ENCODE assay signal across 16 cellular contexts in the genomic region with DNA sequence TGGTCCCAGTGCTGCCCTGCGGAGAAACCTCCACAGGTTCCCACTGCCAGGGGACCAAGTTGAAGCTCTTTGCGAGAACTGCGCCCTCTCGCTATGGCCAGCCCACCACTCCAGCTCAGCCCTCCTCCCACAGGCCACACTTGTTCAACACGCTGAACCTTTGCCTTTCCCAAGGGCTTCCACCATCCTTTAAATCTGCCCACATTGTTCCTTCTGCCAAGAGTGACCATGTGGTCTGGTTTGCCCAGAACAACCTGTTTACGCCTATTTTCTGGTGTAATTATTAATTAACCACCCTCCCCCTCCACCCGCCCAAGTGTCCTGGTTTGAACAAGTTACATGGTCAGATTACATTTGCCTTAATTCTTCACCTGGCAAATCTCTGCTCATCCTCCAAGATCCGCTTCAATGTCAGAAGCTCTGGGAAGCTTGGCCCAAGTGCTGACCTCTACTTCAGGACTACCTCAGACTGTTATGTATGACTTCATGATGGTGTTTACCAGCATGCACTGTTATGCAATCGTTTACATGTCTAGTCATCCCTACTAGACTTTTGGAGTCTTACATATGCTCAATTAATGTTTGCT. TPM values are rescaled to one million over a fixed set of nuclear protein-coding genes. Genes with fewer than 3 reads are reported as not detected.
DNase-seq lines count a peak whose midpoint lies in the region; ATAC-seq, FAIRE-seq and TF ChIP-seq lines count a peak whose summit lies in the region.
"Had no signal": no experiment of that assay in that cellular context is flagged by ENCODE, and none has a peak within 500 bp of the region (broad histone marks: within the 10 kb centered on the region; RNA-seq: fewer than 3 reads in every experiment).

No MANE protein-coding gene starts in this region.

- CTCF ChIA-PET in Panc1 (lab: Charles Lee), result interaction anchor here (0.8 kb wide), 1 partner anchor 1675 kb away, joined by 5 read pairs; no protein-coding TSS in a partner anchor

- in situ Hi-C loops in Panc1 (cut with HindIII; ENCODE audit: low pct_unique_long_range_greater_than_20kb, low sequenced_read_pairs), result no loop called here

- H3K27ac ChIP-seq in Panc1 (ENCODE audit: low read length) (peak overlapping the region; percentile 90), esophagus muscularis mucosa (replicated peaks in 1 of 4) (no peak overlapping the region), substantia nigra (ENCODE audit: low read depth, low read length, poor library complexity, severe bottlenecking) (no peak overlapping the region)

- peaks cover 4% of the 10 kb centered on the region for H3K4me1 Mint-ChIP-seq in neural crest cell

- H3K27me3 Mint-ChIP-seq in neural crest cell (ENCODE audit: low read depth), result no peaks in the 10 kb centered on the region

- no peak for TF ChIP-seq CTCF in Panc1 (IDR thresholded peaks at IDR 0.05)
- TF ChIP-seq CTCF in esophagus muscularis mucosa (IDR thresholded peaks at IDR 0.05), result no peak
- no peak for TF ChIP-seq CTCF in neural crest cell (conservative IDR thresholded peaks at IDR 0.05)

- no peak for TF ChIP-seq EP300 in esophagus muscularis mucosa (IDR thresholded peaks at IDR 0.05)

- intact Hi-C loops in Panc1 (cut with micrococcal nuclease; ENCODE audit: unreplicated experiment) (no loop called here), esophagus muscularis mucosa (cut with DNase I) (no loop called here)

- no peaks in the 10 kb centered on the region for H3K9me3 Mint-ChIP-seq in neural crest cell
- H3K9me3 Mint-ChIP-seq: dendritic cell treated with granulocyte-macrophage colony-stimulating factor and Interleukin-4, amounts not matched to agents 40 ng/mL and 50 ng/mL, for 4 days had no signal

- H3K27me3 ChIP-seq in Panc1 (ENCODE audit: control insufficient read depth, insufficient read depth, low read length), result no peaks in the 10 kb centered on the region
- no peaks in the 10 kb centered on the region for H3K27me3 ChIP-seq in esophagus muscularis mucosa

- ATAC-seq in Panc1, result peak; percentile 44

- DNase-seq in EH (ENCODE audit: low read depth) (peak; percentile 36), Panc1 (ENCODE audit: low read depth, low spot score) (no peak), esophagus muscularis mucosa (ENCODE audit: extremely low spot score) (peak; percentile 79), neural crest cell (ENCODE audit: low read depth, low spot score) (no peak), substantia nigra (lab: John Stamatoyannopoulos, UW) (no peak), H54 (ENCODE audit: insufficient read length, low spot score) (no peak)
- DNase-seq in stimulated activated CD4-positive, alpha-beta T cell treated with anti-CD3 and anti-CD28 coated beads, Interleukin-4, amount 100 ng/mL, for 1 hour, result no peak
- DNase-seq in effector CD8-positive, alpha-beta T cell (lab: John Stamatoyannopoulos, UW), result no peak
- DNase-seq: DMS79, NCI-H1436, NCI-H524 treated with DMSO at 0.1 percent for 48 hours, T-helper 2 cell had no signal

- TF ChIP-seq POLR2A in esophagus muscularis mucosa (IDR thresholded peaks at IDR 0.05; ENCODE audit: low read depth), result no peak
- TF ChIP-seq POLR2A in H54 (IDR thresholded peaks at IDR 0.05; ENCODE audit: low read depth, low read length), result no peak

- H3K4me3 ChIP-seq in Panc1 (ENCODE audit: low read depth in 2 of 2, low read length in 2 of 2) (no peak overlapping the region), esophagus muscularis mucosa (no peak overlapping the region)

- no TSS peak for BruUV-seq in Panc1 (replicated peaks; lab: Mats Ljungman, UMichigan)

- H3K36me3 ChIP-seq in Panc1 (ENCODE audit: control insufficient read depth, insufficient read depth, low read length) (no peaks in the 10 kb centered on the region), esophagus muscularis mucosa (no peaks in the 10 kb centered on the region)

- H3K4me1 ChIP-seq in Panc1 (ENCODE audit: control insufficient read depth, insufficient read depth, low read length) (peaks cover 22% of the 10 kb centered on the region), esophagus muscularis mucosa (peaks cover 3 to 12% (median 10%) of the 10 kb centered on the region in 4 donors)

- POLR2A ChIA-PET in Panc1 (lab: Charles Lee), result interaction anchor here (0.7 kb wide), 2 partner anchors 76 to 204 kb away, joined by 3 to 7 read pairs; no protein-coding TSS in a partner anchor

- 82% methylated on average over 9 of the region's 9 CpGs for WGBS in esophagus muscularis mucosa

- no peaks in the 10 kb centered on the region for H3K9me3 ChIP-seq in Panc1 (ENCODE audit: control insufficient read depth, insufficient read depth, low read depth, low read length)
- H3K9me3 ChIP-seq in esophagus muscularis mucosa, result no peaks in the 10 kb centered on the region

- no peak overlapping the region for H3K4me3 Mint-ChIP-seq in neural crest cell
- H3K4me3 Mint-ChIP-seq: dendritic cell treated with granulocyte-macrophage colony-stimulating factor and Interleukin-4, amounts not matched to agents 40 ng/mL and 50 ng/mL, for 4 days had no signal

- peak overlapping the region; percentile 64 for H3K27ac Mint-ChIP-seq in neural crest cell (ENCODE audit: unreplicated experiment)
- H3K27ac Mint-ChIP-seq: dendritic cell treated with granulocyte-macrophage colony-stimulating factor and Interleukin-4, amounts not matched to agents 40 ng/mL and 50 ng/mL, for 4 days; progenitor cell of endocrine pancreas had no signal

- FAIRE-seq in H54 (lab: Jason Lieb, UNC), result no peak
- FAIRE-seq: frontal cortex, urothelium cell line had no signal

- no peaks in the 10 kb centered on the region for H3K36me3 Mint-ChIP-seq in neural crest cell (ENCODE audit: low read depth)

RNA-seq across cellular contexts. Expression of a gene that starts 12.0 kb away (rescaled TPM):
- total RNA-seq in Panc1 (2021; ENCODE audit: unreplicated experiment), result 82.0 TPM
- 36.1 TPM for polyA plus RNA-seq in Panc1 (2012; ENCODE audit: insufficient read length)
- 100 to 1,000 TPM in 1 of 4 donors, 10 to 100 TPM in 3; 55.6 to 107 (median 87.3) TPM for total RNA-seq in esophagus muscularis mucosa
- total RNA-seq in neural crest cell, result 19.6 and 21.4 TPM in 2 replicates

Comparison
In these comparisons a context has a peak if more than half of its experiments do, and no peak if none do; other contexts are left out.
1. DNase-seq: peak in EH (single experiment) and esophagus muscularis mucosa (single experiment); none in Panc1 (single experiment), neural crest cell (single experiment), substantia nigra (0 of 49), stimulated activated CD4-positive, alpha-beta T cell treated with anti-CD3 and anti-CD28 coated beads, Interleukin-4, amount 100 ng/mL, for 1 hour (single experiment), H54 (single experiment) and effector CD8-positive, alpha-beta T cell (single experiment).